ENCODE assay signal across 18 cellular contexts in the genomic region with DNA sequence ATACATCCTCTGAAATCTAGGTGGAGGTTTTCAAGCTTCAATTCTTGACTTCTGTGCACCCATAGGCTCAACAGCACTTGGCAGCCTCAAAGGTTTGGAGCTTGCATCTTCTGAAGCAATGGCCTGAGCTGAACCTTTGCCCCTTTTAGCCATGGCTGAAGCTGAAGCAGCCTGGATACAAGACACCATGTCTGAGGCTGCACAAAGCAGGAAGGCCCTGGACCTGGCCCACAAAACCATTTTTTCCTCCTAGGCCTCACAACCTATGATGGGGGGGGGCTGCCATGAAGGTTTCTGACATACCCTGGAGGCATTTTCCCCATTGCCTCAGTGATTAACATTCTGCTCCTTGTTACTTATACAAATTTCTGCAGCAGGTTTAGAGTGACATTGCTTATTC.
"Had no signal": no experiment of that assay in that cellular context is flagged by ENCODE, and none has a peak within 500 bp of the region (broad histone marks: within the 10 kb centered on the region; RNA-seq: fewer than 3 reads in every experiment).

No MANE protein-coding gene starts in this region.

- H3K9me3 ChIP-seq: neutrophil, ovary, pancreas, prostate gland, psoas muscle, right atrium auricular region, right lobe of liver, sigmoid colon had no signal

- H3K4me1 ChIP-seq: neural progenitor cell, pancreas, parathyroid adenoma, prostate gland, psoas muscle, right atrium auricular region, right lobe of liver, spleen had no signal

- ATAC-seq: naive thymus-derived CD8-positive, alpha-beta T cell; natural killer cell; natural killer cell treated with Interleukin-12 subunit alpha and Interleukin-12 subunit beta and Interleukin-15 and Interleukin-18, amount 100 ng/mL, for 72 hours; pancreas; psoas muscle; right cardiac atrium; right lobe of liver; sciatic nerve had no signal

- H3K4me3 ChIP-seq: neural progenitor cell, ovary, pancreas, prostate gland, psoas muscle, right atrium auricular region, right lobe of liver, sigmoid colon, skin epidermis, smooth muscle cell, spleen had no signal

- H3K27ac ChIP-seq: neural progenitor cell, neutrophil, ovary, pancreas, parathyroid adenoma, prostate gland, psoas muscle, right atrium auricular region, right lobe of liver, sigmoid colon, skin epidermis, spleen had no signal

- H3K36me3 ChIP-seq: neural progenitor cell, neutrophil, ovary, pancreas, prostate gland, right atrium auricular region, right lobe of liver, sigmoid colon, spleen had no signal
